Comparison of ENCODE assay signal across 3 cellular contexts in the genomic region with DNA sequence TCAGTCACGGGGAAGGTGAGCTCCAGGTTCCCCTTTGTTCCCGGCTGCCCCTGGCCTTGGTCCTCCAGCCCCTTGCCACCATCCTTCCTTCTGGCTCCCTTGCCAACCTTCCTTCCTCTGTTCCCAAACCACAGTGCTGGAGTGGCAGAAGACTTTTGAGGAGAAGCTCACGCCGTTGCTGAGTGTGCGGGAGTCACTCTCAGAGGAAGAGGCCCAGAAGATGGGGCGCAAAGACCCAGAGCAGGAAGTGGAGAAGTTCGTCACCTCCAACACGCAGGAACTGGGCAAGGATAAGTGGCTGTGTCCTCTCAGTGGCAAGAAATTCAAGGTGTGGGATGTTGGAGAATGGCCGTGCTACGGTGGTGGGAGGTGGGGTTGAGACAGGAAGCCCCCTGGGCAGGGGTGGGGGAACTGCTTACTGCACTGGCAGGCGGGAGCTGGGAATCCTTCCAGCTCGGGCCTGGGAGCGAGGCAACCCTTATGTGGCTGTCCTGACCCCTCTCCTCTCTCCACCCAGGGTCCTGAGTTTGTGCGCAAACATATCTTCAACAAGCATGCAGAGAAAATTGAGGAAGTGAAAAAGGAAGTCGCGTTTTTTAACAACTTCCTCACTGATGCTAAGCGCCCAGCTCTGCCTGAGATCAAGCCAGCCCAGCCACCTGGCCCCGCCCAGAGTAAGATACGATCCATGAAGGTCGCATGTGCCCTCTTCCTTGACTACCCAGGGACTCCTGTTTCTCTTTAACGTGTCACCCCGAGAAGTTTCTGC.
A peak's percentile ranks its signal among the peaks of the same experiment; 100 is the strongest.
TF ChIP-seq lines count a peak whose summit lies in the region.

No MANE protein-coding gene starts in this region.

TF ChIP-seq in SK-N-SH, 30 proteins besides CTCF, POLR2A, EP300 and RAD21:
- no peak for TF ChIP-seq RCOR1 (IDR thresholded peaks at IDR 0.05; ENCODE audit: low read length)
- TF ChIP-seq FOSL2 (IDR thresholded peaks at IDR 0.05; ENCODE audit: borderline replicate concordance, low read depth), result no peak
- no peak for TF ChIP-seq TCF12 (IDR thresholded peaks at IDR 0.05)
- TF ChIP-seq SMC3 (IDR thresholded peaks at IDR 0.05; ENCODE audit: low read depth, low read length), result no peak
- TF ChIP-seq, protein P1, sequence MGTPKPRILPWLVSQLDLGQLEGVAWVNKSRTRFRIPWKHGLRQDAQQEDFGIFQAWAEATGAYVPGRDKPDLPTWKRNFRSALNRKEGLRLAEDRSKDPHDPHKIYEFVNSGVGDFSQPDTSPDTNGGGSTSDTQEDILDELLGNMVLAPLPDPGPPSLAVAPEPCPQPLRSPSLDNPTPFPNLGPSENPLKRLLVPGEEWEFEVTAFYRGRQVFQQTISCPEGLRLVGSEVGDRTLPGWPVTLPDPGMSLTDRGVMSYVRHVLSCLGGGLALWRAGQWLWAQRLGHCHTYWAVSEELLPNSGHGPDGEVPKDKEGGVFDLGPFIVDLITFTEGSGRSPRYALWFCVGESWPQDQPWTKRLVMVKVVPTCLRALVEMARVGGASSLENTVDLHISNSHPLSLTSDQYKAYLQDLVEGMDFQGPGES (IDR thresholded peaks at IDR 0.05; ENCODE audit: low read depth, low read length), result no peak
- TF ChIP-seq SIN3A (IDR thresholded peaks at IDR 0.05; ENCODE audit: borderline replicate concordance, low read depth, low read length), result no peak
- TF ChIP-seq FOXJ3 (CRISPR knock-in tag; IDR thresholded peaks at IDR 0.05), result no peak
- no peak for TF ChIP-seq GABPA (IDR thresholded peaks at IDR 0.05; ENCODE audit: low read depth)
- TF ChIP-seq, protein P2, sequence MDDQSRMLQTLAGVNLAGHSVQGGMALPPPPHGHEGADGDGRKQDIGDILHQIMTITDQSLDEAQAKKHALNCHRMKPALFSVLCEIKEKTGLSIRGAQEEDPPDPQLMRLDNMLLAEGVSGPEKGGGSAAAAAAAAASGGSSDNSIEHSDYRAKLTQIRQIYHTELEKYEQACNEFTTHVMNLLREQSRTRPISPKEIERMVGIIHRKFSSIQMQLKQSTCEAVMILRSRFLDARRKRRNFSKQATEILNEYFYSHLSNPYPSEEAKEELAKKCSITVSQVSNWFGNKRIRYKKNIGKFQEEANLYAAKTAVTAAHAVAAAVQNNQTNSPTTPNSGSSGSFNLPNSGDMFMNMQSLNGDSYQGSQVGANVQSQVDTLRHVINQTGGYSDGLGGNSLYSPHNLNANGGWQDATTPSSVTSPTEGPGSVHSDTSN (IDR thresholded peaks at IDR 0.05), result peak; percentile 30; the same call in 1 of the 2 replicates
- TF ChIP-seq RFX5 (IDR thresholded peaks at IDR 0.05; ENCODE audit: low read length), result no peak
- no peak for TF ChIP-seq MXI1 (IDR thresholded peaks at IDR 0.05; ENCODE audit: low read depth, low read length)
- TF ChIP-seq TEAD4 (IDR thresholded peaks at IDR 0.05; ENCODE audit: borderline replicate concordance, insufficient read depth), result no peak
- TF ChIP-seq GATA2 (CRISPR knock-in tag; IDR thresholded peaks at IDR 0.05), result no peak
- TF ChIP-seq RXRA (IDR thresholded peaks at IDR 0.05; ENCODE audit: borderline replicate concordance, low read depth), result no peak
- 0 out of 2 replicates have a peak, but pooled peaks have one; percentile 13 for TF ChIP-seq ELF1 (IDR thresholded peaks at IDR 0.05)

TF ChIP-seq in SK-N-SH treated with all-trans-retinoic acid at 6 μM for 48 hours, 23 proteins besides CTCF, POLR2A, EP300 and RAD21 (continues in another document):
- TF ChIP-seq ZNF8 (CRISPR knock-in tag; IDR thresholded peaks at IDR 0.05) (no peak), ZFP30 (CRISPR knock-in tag; IDR thresholded peaks at IDR 0.05) (no peak), ZFP3 (CRISPR knock-in tag; IDR thresholded peaks at IDR 0.05) (no peak), PPARA (CRISPR knock-in tag; IDR thresholded peaks at IDR 0.05; ENCODE audit: borderline replicate concordance) (no peak), ZC3H10 (CRISPR knock-in tag; IDR thresholded peaks at IDR 0.05) (no peak), GLIS3 (CRISPR knock-in tag; IDR thresholded peaks at IDR 0.05) (no peak), OSR1 (CRISPR knock-in tag; IDR thresholded peaks at IDR 0.05) (no peak), ISL1 (CRISPR knock-in tag; IDR thresholded peaks at IDR 0.05) (no peak), SNAI2 (CRISPR knock-in tag; IDR thresholded peaks at IDR 0.05) (no peak), CSDC2 (CRISPR knock-in tag; IDR thresholded peaks at IDR 0.05) (no peak), BACH2 (CRISPR knock-in tag; IDR thresholded peaks at IDR 0.05; ENCODE audit: borderline replicate concordance) (no peak)
- TF ChIP-seq, protein P3, sequence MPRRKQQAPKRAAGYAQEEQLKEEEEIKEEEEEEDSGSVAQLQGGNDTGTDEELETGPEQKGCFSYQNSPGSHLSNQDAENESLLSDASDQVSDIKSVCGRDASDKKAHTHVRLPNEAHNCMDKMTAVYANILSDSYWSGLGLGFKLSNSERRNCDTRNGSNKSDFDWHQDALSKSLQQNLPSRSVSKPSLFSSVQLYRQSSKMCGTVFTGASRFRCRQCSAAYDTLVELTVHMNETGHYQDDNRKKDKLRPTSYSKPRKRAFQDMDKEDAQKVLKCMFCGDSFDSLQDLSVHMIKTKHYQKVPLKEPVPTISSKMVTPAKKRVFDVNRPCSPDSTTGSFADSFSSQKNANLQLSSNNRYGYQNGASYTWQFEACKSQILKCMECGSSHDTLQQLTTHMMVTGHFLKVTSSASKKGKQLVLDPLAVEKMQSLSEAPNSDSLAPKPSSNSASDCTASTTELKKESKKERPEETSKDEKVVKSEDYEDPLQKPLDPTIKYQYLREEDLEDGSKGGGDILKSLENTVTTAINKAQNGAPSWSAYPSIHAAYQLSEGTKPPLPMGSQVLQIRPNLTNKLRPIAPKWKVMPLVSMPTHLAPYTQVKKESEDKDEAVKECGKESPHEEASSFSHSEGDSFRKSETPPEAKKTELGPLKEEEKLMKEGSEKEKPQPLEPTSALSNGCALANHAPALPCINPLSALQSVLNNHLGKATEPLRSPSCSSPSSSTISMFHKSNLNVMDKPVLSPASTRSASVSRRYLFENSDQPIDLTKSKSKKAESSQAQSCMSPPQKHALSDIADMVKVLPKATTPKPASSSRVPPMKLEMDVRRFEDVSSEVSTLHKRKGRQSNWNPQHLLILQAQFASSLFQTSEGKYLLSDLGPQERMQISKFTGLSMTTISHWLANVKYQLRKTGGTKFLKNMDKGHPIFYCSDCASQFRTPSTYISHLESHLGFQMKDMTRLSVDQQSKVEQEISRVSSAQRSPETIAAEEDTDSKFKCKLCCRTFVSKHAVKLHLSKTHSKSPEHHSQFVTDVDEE (CRISPR knock-in tag; IDR thresholded peaks at IDR 0.05), result no peak
- TF ChIP-seq, protein P4, sequence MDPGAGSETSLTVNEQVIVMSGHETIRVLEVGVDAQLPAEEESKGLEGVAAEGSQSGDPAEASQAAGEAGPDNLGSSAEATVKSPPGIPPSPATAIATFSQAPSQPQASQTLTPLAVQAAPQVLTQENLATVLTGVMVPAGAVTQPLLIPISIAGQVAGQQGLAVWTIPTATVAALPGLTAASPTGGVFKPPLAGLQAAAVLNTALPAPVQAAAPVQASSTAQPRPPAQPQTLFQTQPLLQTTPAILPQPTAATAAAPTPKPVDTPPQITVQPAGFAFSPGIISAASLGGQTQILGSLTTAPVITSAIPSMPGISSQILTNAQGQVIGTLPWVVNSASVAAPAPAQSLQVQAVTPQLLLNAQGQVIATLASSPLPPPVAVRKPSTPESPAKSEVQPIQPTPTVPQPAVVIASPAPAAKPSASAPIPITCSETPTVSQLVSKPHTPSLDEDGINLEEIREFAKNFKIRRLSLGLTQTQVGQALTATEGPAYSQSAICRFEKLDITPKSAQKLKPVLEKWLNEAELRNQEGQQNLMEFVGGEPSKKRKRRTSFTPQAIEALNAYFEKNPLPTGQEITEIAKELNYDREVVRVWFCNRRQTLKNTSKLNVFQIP (CRISPR knock-in tag; IDR thresholded peaks at IDR 0.05; ENCODE audit: borderline replicate concordance, low read depth), result no peak
- TF ChIP-seq, protein P5, sequence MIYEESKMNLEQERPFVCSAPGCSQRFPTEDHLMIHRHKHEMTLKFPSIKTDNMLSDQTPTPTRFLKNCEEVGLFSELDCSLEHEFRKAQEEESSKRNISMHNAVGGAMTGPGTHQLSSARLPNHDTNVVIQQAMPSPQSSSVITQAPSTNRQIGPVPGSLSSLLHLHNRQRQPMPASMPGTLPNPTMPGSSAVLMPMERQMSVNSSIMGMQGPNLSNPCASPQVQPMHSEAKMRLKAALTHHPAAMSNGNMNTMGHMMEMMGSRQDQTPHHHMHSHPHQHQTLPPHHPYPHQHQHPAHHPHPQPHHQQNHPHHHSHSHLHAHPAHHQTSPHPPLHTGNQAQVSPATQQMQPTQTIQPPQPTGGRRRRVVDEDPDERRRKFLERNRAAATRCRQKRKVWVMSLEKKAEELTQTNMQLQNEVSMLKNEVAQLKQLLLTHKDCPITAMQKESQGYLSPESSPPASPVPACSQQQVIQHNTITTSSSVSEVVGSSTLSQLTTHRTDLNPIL (CRISPR knock-in tag; IDR thresholded peaks at IDR 0.05; ENCODE audit: low read depth), result no peak

TF ChIP-seq in H1, 55 proteins besides CTCF, POLR2A, EP300 and RAD21:
- no peak for TF ChIP-seq SIX5 (IDR thresholded peaks at IDR 0.05; ENCODE audit: low read depth, low read length)
- no peak for TF ChIP-seq SP2 (IDR thresholded peaks at IDR 0.05; ENCODE audit: low read length)
- no peak for TF ChIP-seq POU5F1 (IDR thresholded peaks at IDR 0.05; ENCODE audit: low read depth, low read length)
- no peak for TF ChIP-seq SUZ12 (IDR thresholded peaks at IDR 0.05; ENCODE audit: low read length)
- TF ChIP-seq, protein P6, sequence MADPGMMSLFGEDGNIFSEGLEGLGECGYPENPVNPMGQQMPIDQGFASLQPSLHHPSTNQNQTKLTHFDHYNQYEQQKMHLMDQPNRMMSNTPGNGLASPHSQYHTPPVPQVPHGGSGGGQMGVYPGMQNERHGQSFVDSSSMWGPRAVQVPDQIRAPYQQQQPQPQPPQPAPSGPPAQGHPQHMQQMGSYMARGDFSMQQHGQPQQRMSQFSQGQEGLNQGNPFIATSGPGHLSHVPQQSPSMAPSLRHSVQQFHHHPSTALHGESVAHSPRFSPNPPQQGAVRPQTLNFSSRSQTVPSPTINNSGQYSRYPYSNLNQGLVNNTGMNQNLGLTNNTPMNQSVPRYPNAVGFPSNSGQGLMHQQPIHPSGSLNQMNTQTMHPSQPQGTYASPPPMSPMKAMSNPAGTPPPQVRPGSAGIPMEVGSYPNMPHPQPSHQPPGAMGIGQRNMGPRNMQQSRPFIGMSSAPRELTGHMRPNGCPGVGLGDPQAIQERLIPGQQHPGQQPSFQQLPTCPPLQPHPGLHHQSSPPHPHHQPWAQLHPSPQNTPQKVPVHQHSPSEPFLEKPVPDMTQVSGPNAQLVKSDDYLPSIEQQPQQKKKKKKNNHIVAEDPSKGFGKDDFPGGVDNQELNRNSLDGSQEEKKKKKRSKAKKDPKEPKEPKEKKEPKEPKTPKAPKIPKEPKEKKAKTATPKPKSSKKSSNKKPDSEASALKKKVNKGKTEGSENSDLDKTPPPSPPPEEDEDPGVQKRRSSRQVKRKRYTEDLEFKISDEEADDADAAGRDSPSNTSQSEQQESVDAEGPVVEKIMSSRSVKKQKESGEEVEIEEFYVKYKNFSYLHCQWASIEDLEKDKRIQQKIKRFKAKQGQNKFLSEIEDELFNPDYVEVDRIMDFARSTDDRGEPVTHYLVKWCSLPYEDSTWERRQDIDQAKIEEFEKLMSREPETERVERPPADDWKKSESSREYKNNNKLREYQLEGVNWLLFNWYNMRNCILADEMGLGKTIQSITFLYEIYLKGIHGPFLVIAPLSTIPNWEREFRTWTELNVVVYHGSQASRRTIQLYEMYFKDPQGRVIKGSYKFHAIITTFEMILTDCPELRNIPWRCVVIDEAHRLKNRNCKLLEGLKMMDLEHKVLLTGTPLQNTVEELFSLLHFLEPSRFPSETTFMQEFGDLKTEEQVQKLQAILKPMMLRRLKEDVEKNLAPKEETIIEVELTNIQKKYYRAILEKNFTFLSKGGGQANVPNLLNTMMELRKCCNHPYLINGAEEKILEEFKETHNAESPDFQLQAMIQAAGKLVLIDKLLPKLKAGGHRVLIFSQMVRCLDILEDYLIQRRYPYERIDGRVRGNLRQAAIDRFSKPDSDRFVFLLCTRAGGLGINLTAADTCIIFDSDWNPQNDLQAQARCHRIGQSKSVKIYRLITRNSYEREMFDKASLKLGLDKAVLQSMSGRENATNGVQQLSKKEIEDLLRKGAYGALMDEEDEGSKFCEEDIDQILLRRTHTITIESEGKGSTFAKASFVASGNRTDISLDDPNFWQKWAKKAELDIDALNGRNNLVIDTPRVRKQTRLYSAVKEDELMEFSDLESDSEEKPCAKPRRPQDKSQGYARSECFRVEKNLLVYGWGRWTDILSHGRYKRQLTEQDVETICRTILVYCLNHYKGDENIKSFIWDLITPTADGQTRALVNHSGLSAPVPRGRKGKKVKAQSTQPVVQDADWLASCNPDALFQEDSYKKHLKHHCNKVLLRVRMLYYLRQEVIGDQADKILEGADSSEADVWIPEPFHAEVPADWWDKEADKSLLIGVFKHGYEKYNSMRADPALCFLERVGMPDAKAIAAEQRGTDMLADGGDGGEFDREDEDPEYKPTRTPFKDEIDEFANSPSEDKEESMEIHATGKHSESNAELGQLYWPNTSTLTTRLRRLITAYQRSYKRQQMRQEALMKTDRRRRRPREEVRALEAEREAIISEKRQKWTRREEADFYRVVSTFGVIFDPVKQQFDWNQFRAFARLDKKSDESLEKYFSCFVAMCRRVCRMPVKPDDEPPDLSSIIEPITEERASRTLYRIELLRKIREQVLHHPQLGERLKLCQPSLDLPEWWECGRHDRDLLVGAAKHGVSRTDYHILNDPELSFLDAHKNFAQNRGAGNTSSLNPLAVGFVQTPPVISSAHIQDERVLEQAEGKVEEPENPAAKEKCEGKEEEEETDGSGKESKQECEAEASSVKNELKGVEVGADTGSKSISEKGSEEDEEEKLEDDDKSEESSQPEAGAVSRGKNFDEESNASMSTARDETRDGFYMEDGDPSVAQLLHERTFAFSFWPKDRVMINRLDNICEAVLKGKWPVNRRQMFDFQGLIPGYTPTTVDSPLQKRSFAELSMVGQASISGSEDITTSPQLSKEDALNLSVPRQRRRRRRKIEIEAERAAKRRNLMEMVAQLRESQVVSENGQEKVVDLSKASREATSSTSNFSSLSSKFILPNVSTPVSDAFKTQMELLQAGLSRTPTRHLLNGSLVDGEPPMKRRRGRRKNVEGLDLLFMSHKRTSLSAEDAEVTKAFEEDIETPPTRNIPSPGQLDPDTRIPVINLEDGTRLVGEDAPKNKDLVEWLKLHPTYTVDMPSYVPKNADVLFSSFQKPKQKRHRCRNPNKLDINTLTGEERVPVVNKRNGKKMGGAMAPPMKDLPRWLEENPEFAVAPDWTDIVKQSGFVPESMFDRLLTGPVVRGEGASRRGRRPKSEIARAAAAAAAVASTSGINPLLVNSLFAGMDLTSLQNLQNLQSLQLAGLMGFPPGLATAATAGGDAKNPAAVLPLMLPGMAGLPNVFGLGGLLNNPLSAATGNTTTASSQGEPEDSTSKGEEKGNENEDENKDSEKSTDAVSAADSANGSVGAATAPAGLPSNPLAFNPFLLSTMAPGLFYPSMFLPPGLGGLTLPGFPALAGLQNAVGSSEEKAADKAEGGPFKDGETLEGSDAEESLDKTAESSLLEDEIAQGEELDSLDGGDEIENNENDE (IDR thresholded peaks at IDR 0.05; ENCODE audit: insufficient replicate concordance, low read length), result no peak
- no peak for TF ChIP-seq JUN (IDR thresholded peaks at IDR 0.05; ENCODE audit: low read depth, low read length)
- no peak for TF ChIP-seq SIRT6 (IDR thresholded peaks at IDR 0.05; ENCODE audit: low read length)
TF ChIP-seq in H1: peak in this region for 0.
